18 cellular contexts compared by ENCODE assay signal in the genomic region with DNA sequence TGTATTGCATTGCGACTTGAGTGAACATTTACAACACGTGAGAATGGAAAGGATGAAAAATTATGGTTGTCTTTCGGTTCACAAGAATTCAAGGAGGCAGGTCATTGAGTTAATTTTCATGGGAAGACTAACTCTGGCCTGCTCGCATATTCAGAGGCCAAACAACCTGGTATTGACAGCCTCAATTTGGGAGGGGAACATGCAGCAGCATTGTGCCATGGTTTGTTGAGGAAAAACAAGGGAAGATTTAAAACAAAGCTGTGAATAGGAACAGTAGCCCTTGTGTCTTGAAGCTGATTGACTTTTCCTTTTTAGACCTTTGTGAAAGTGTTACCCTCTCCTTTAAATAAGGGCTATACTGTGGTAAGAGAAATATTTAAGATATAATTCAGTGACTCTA. TPM values are rescaled to one million over a fixed set of nuclear protein-coding genes. Genes with fewer than 3 reads are reported as not detected.
DNase-seq lines count a peak whose midpoint lies in the region; ATAC-seq, FAIRE-seq and TF ChIP-seq lines count a peak whose summit lies in the region.
"Had no signal": no experiment of that assay in that cellular context is flagged by ENCODE, and none has a peak within 500 bp of the region (broad histone marks: within the 10 kb centered on the region; RNA-seq: fewer than 3 reads in every experiment).

No MANE protein-coding gene starts in this region.

- no peak overlapping the region; the same call in 1 of the 2 replicates for H2AFZ ChIP-seq in H1 (ENCODE audit: low read length)
- H2AFZ ChIP-seq: GM23248 had no signal

- no peaks in the 10 kb centered on the region for H3K79me2 ChIP-seq in H1 (ENCODE audit: control insufficient read depth in 1 of 2, insufficient read depth in 2 of 2, low read length in 2 of 2)

- H3K4me1 ChIP-seq in H1 (replicated peaks in 1 of 4; ENCODE audit: control insufficient read depth in 3 of 4, insufficient read depth in 4 of 4, low read length in 3 of 4) (peaks cover 0 to 15% (median 3%) of the 10 kb centered on the region in 4 experiments; a peak in 2 of 7 replicates), SJCRH30 (no peaks in the 10 kb centered on the region)
- H3K4me1 ChIP-seq: BLaER1 treated with 17β-estradiol and CSF1 and Interleukin-3, amounts not matched to agents 10 nM and 100 nM had no signal

- ATAC-seq in WTC11 (peak; percentile 70), HG02885 (IDR thresholded peaks at IDR 0.05; ENCODE audit: poor library complexity, unreplicated experiment) (no peak)
- ATAC-seq: CD8-positive, alpha-beta T cell had no signal

- TF ChIP-seq CTCF in WTC11 (IDR thresholded peaks at IDR 0.05) (no peak), H1 (IDR thresholded peaks at IDR 0.05; ENCODE audit: control extremely low read depth in 1 of 3, insufficient read depth in 1 of 3, low read depth in 1 of 3, low read length in 3 of 3) (no peak), glutamatergic neuron (IDR thresholded peaks at IDR 0.05; ENCODE audit: partially characterized antibody, unreplicated experiment) (no peak)

- H3K23me2 ChIP-seq in H1 (ENCODE audit: low read depth, low read length) = no peaks in the 10 kb centered on the region

- no peak overlapping the region for H2AK5ac ChIP-seq in H1 (ENCODE audit: low read depth, low read length)

- H3K14ac ChIP-seq in H1 (ENCODE audit: insufficient read length) = no peak overlapping the region

- H4K8ac ChIP-seq in H1 (ENCODE audit: extremely low read depth, insufficient read depth, low read length) = no peak overlapping the region

- H2BK20ac ChIP-seq in H1 (ENCODE audit: low read length) = no peak overlapping the region

- CTCF ChIA-PET in WTC11 (lab: Charles Lee) (interaction anchor here (0.6 to 1.1 kb wide), 2 partner anchors 32 to 405 kb away, joined by 3 read pairs; a partner anchor contains a TSS), H1 (lab: Charles Lee; ENCODE audit: partially characterized antibody) (no interaction called here)

- POLR2A ChIA-PET in WTC11 (lab: Charles Lee) (no interaction called here), H1 (lab: Charles Lee; ENCODE audit: partially characterized antibody) (no interaction called here)

- no peaks in the 10 kb centered on the region for H3K79me1 ChIP-seq in H1 (ENCODE audit: low read depth, low read length)

- TF ChIP-seq RAD21 in H1 (IDR thresholded peaks at IDR 0.05 in 1 of 2, conservative IDR thresholded peaks at IDR 0.05 in 1 of 2; ENCODE audit: low read depth in 2 of 2, low read length in 2 of 2) = no peak

- H3K4me3 Mint-ChIP-seq in WTC11 = no peak overlapping the region
- no peak overlapping the region for H3K4me3 Mint-ChIP-seq in glutamatergic neuron (ENCODE audit: unreplicated experiment)
- H3K4me3 Mint-ChIP-seq: CD8-positive, alpha-beta T cell had no signal

- TF ChIP-seq EP300 in H1 (IDR thresholded peaks at IDR 0.05; ENCODE audit: borderline replicate concordance in 1 of 2, low read depth in 2 of 2, low read length in 2 of 2) = no peak

- no peak overlapping the region for H4K5ac ChIP-seq in H1 (ENCODE audit: insufficient read length, low read depth, low read length)

- H3K9ac ChIP-seq in H1 (replicated peaks in 1 of 4; ENCODE audit: extremely low read depth in 1 of 4, low read depth in 3 of 4, low read length in 3 of 4) = no peak overlapping the region
- H3K9ac ChIP-seq: BLaER1 treated with 17β-estradiol and CSF1 and Interleukin-3, amounts not matched to agents 10 nM and 100 nM; GM23248 had no signal

- H3K36me3 Mint-ChIP-seq in WTC11 (no peaks in the 10 kb centered on the region), glutamatergic neuron (ENCODE audit: unreplicated experiment) (no peaks in the 10 kb centered on the region)
- H3K36me3 Mint-ChIP-seq: CD8-positive, alpha-beta T cell had no signal

- H3K23ac ChIP-seq in H1 (ENCODE audit: insufficient read length) = no peak overlapping the region

- no peak overlapping the region for H3K4ac ChIP-seq in H1 (replicated peaks; ENCODE audit: insufficient read length, low read depth, low read length)

- TF ChIP-seq POLR2A in H1 (IDR thresholded peaks at IDR 0.05; ENCODE audit: control extremely low read depth in 1 of 2, low read depth in 2 of 2, low read length in 2 of 2) = no peak

- H3K36me3 ChIP-seq in H1 (ENCODE audit: control insufficient read depth in 2 of 4, insufficient read depth in 4 of 4, low read length in 3 of 4) = no peaks in the 10 kb centered on the region
- H3K36me3 ChIP-seq in SJCRH30 = no peaks in the 10 kb centered on the region
- H3K36me3 ChIP-seq: BLaER1 treated with 17β-estradiol and CSF1 and Interleukin-3, amounts not matched to agents 10 nM and 100 nM had no signal

- no peak overlapping the region for H3K56ac ChIP-seq in H1 (replicated peaks; ENCODE audit: insufficient read length, low read depth, low read length)

- H3K9me3 ChIP-seq in H1 (ENCODE audit: insufficient read depth in 2 of 2, low read depth in 1 of 2, low read length in 1 of 2) = no peaks in the 10 kb centered on the region
- no peaks in the 10 kb centered on the region for H3K9me3 ChIP-seq in SJCRH30 (replicated peaks)
- H3K9me3 ChIP-seq: BLaER1 treated with 17β-estradiol and CSF1 and Interleukin-3, amounts not matched to agents 10 nM and 100 nM had no signal

- H3K4me2 ChIP-seq in H1 (ENCODE audit: insufficient read depth in 1 of 2, low read depth in 2 of 2, low read length in 2 of 2) = peak overlapping the region in 1 of 2 experiments; percentile 15; a peak in 1 of 4 replicates
- H3K4me2 ChIP-seq: BLaER1 treated with 17β-estradiol and CSF1 and Interleukin-3, amounts not matched to agents 10 nM and 100 nM had no signal

- H3K18ac ChIP-seq in H1 (ENCODE audit: extremely low read depth, low read length) = no peak overlapping the region

- H2BK12ac ChIP-seq in H1 (ENCODE audit: low read depth, low read length) = no peak overlapping the region

- FAIRE-seq in H1 (lab: Jason Lieb, UNC) = peak; percentile 65

- H3K27me3 Mint-ChIP-seq in WTC11 (ENCODE audit: low read depth) = no peaks in the 10 kb centered on the region
- H3K27me3 Mint-ChIP-seq in glutamatergic neuron (ENCODE audit: unreplicated experiment) = no peaks in the 10 kb centered on the region

- WGBS in H1 (ENCODE audit: extremely low coverage in 1 of 2, insufficient coverage in 1 of 2, insufficient read length in 1 of 2, insufficient replicate concordance in 2 of 2, low coverage in 1 of 2, low lambda C conversion rate in 2 of 2, missing lambda C conversion rate in 1 of 2), 2 experiments = 63% methylated on average over 4 of the region's 4 CpGs; no CpG with 5 or more reads in 1 of the 2 experiments

- H2BK120ac ChIP-seq in H1 (replicated peaks; ENCODE audit: low read depth, low read length) = no peak overlapping the region

- H3K9me3 Mint-ChIP-seq in WTC11 = no peaks in the 10 kb centered on the region
- H3K9me3 Mint-ChIP-seq in glutamatergic neuron (ENCODE audit: unreplicated experiment) = no peaks in the 10 kb centered on the region
- H3K9me3 Mint-ChIP-seq: CD8-positive, alpha-beta T cell had no signal

- no peaks in the 10 kb centered on the region for H3K27me3 ChIP-seq in H1 (replicated peaks in 1 of 4; ENCODE audit: control insufficient read depth in 3 of 4, extremely low read depth in 1 of 4, insufficient read depth in 3 of 4, low read length in 3 of 4)
- H3K27me3 ChIP-seq in SJCRH30 = no peaks in the 10 kb centered on the region
- H3K27me3 ChIP-seq: BLaER1 treated with 17β-estradiol and CSF1 and Interleukin-3, amounts not matched to agents 10 nM and 100 nM had no signal

- H2BK5ac ChIP-seq in H1 (ENCODE audit: low read depth, low read length) = no peak overlapping the region

- no peak overlapping the region for H4K91ac ChIP-seq in H1 (replicated peaks; ENCODE audit: insufficient read length, low read length)

- H2BK15ac ChIP-seq in H1 (ENCODE audit: low read length) = no peak overlapping the region

- H3K4me1 Mint-ChIP-seq in WTC11 = peaks cover 40% of the 10 kb centered on the region
- no peaks in the 10 kb centered on the region for H3K4me1 Mint-ChIP-seq in glutamatergic neuron (ENCODE audit: low read depth, unreplicated experiment)

- no peaks in the 10 kb centered on the region for H4K20me1 ChIP-seq in H1 (replicated peaks in 1 of 2; ENCODE audit: control insufficient read depth in 1 of 2, insufficient read depth in 2 of 2, low read length in 2 of 2)
- H4K20me1 ChIP-seq: BLaER1 treated with 17β-estradiol and CSF1 and Interleukin-3, amounts not matched to agents 10 nM and 100 nM had no signal

- H3K4me3 ChIP-seq in H1 (ENCODE audit: extremely low read depth in 1 of 4, insufficient read depth in 2 of 4, low read depth in 3 of 4, low read length in 4 of 4) = no peak overlapping the region
- H3K4me3 ChIP-seq in SJCRH30 = no peak overlapping the region
- H3K4me3 ChIP-seq: BLaER1 treated with 17β-estradiol and CSF1 and Interleukin-3, amounts not matched to agents 10 nM and 100 nM; GM23248 had no signal

- H3K27ac Mint-ChIP-seq in WTC11 (peak overlapping the region; percentile 89), glutamatergic neuron (ENCODE audit: unreplicated experiment) (no peak overlapping the region)
- H3K27ac Mint-ChIP-seq: CD8-positive, alpha-beta T cell had no signal

- H3K27ac ChIP-seq in H1 (ENCODE audit: low read depth, low read length) (no peak overlapping the region), SJCRH30 (no peak overlapping the region)
- H3K27ac ChIP-seq: BLaER1 treated with 17β-estradiol and CSF1 and Interleukin-3, amounts not matched to agents 10 nM and 100 nM; GM23248 had no signal

- DNase-seq in WTC11 (ENCODE audit: low spot score) = no peak
- no peak for DNase-seq in H1 (ENCODE audit: low read depth in 1 of 2, low spot score in 2 of 2)
- DNase-seq in midbrain (lab: John Stamatoyannopoulos, UW) = peak; percentile 18
- DNase-seq in NOMO-1 treated with DMSO at 0.1 percent for 48 hours (lab: John Stamatoyannopoulos, UW; ENCODE audit: unreplicated experiment) = no peak
- DNase-seq in SJCRH30 = no peak
- no peak for DNase-seq in glutamatergic neuron
- DNase-seq: Calu3; CD8-positive, alpha-beta T cell; GF-D8; GM23248; KG1; NCI-H1105 treated with DMSO at 0.1 percent for 48 hours; NCI-H1694; NCI-H510A; NCI-H82; SHP77 had no signal

TF ChIP-seq in WTC11, 78 proteins besides CTCF, POLR2A, EP300 and RAD21 (continues in another document):
- TF ChIP-seq ZNF263 (CRISPR knock-in tag; IDR thresholded peaks at IDR 0.05; ENCODE audit: low read depth) = no peak

TF ChIP-seq in H1, 55 proteins besides CTCF, POLR2A, EP300 and RAD21 (continues in another document):
- TF ChIP-seq NANOG (IDR thresholded peaks at IDR 0.05; ENCODE audit: insufficient read depth, low read depth, low read length, poor library complexity, severe bottlenecking) = no peak

RNA-seq across cellular contexts. Expression of a gene that starts 31.9 kb away (rescaled TPM):
- total RNA-seq in WTC11 (2021) = 6.6 to 10.5 TPM (median 6.8 TPM) in 3 replicates
- total RNA-seq in H1 (2021; fragmentation: NEBNext Ultra II Directional; extraction: Animal tissue kit (Norgen Biotek cat#: 25700)) = 5.0 and 5.3 TPM in 2 replicates
- polyA plus RNA-seq in H1 (2011; rRNA removed) = 0.78 and 1.3 TPM in 2 replicates
- 1.0 TPM for polyA plus RNA-seq in H1 (2011; cell fraction: cytosol; rRNA removed)
- polyA plus RNA-seq in H1 (2011; cell fraction: nucleus; rRNA removed) = 2.5 TPM
- 1.3 to 1.4 TPM (median 1.4 TPM) in 4 replicates for polyA plus RNA-seq in H1 (2012, experiment 1 of 2)
- 0.07 TPM for polyA plus RNA-seq in H1 (2012, experiment 2 of 2)
- polyA plus RNA-seq in H1 (2013, experiment 1 of 2) = 2.6 TPM
- 2.0 TPM for polyA plus RNA-seq in H1 (2013, experiment 2 of 2)
- polyA minus RNA-seq in H1 (2011; rRNA and poly(A)+ RNA removed) = 8.6 and 20.5 TPM in 2 replicates
- polyA minus RNA-seq in H1 (2011; cell fraction: cytosol; rRNA and poly(A)+ RNA removed) = 4.0 TPM
- 17.3 TPM for polyA minus RNA-seq in H1 (2011; cell fraction: nucleus; rRNA and poly(A)+ RNA removed)
- total RNA-seq in SJCRH30 (2014; rRNA removed; shearing (Covaris generic)) = 1.2 and 1.3 TPM in 2 replicates
- total RNA-seq in glutamatergic neuron (ENCODE audit: unreplicated experiment) = 6.8 TPM
- total RNA-seq: CD8-positive, alpha-beta T cell had no signal
